Comparison of ENCODE assay signal across 10 cellular contexts in the genomic region with DNA sequence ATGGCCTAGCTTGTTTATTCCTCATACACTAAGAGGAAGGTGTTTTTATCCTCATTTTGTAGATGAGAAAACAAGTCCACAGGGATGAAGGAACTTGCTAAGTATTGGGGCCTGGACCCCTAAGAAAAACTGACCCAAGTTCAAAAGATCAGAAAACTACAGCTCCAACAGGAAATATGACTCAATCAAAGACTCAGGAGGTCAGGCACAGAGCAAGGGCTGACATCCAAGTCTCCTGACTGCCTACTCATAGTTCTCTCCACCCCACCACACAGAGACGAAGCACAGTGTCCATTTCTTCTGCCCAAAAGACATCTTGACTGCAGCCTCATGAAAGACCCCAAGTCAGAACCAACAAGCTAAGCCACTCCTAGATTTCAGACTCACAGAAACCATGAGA. TPM values are rescaled to one million over a fixed set of nuclear protein-coding genes. Genes with fewer than 3 reads are reported as not detected.
A peak's percentile ranks its signal among the peaks of the same experiment; 100 is the strongest.
DNase-seq lines count a peak whose midpoint lies in the region; ATAC-seq and TF ChIP-seq lines count a peak whose summit lies in the region.
"Had no signal": no experiment of that assay in that cellular context is flagged by ENCODE, and none has a peak within 500 bp of the region (broad histone marks: within the 10 kb centered on the region; RNA-seq: fewer than 3 reads in every experiment).

No MANE protein-coding gene starts in this region.

- H3K36me3 Mint-ChIP-seq in immature natural killer cell: no peaks in the 10 kb centered on the region

- no peaks in the 10 kb centered on the region for H3K4me1 Mint-ChIP-seq in immature natural killer cell
- H3K4me1 Mint-ChIP-seq: activated B cell treated with CpG ODN at 0.5 μM for 24 hours had no signal

- no peak overlapping the region for H3K4me3 ChIP-seq in fibroblast of villous mesenchyme (ENCODE audit: low read depth, low read length)

- no peak for ATAC-seq in GM21447 (IDR thresholded peaks at IDR 0.05; ENCODE audit: unreplicated experiment)

- no peak overlapping the region for H3K4me3 Mint-ChIP-seq in immature natural killer cell
- H3K4me3 Mint-ChIP-seq: activated B cell treated with CpG ODN at 0.5 μM for 24 hours had no signal

- no peaks in the 10 kb centered on the region for H3K9me3 Mint-ChIP-seq in immature natural killer cell
- H3K9me3 Mint-ChIP-seq: activated B cell treated with CpG ODN at 0.5 μM for 24 hours had no signal

- in situ Hi-C loops in SK-MEL-5 (cut with HindIII; ENCODE audit: low pct_unique_long_range_greater_than_20kb, low sequenced_read_pairs): no loop called here

- no peak overlapping the region for H3K27ac Mint-ChIP-seq in immature natural killer cell
- H3K27ac Mint-ChIP-seq: activated B cell treated with CpG ODN at 0.5 μM for 24 hours had no signal

- peaks cover 2 to 5% (median 4%) of the 10 kb centered on the region in 3 donors for H3K27me3 Mint-ChIP-seq in immature natural killer cell (ENCODE audit: low read depth in 3 of 3)

- DNase-seq in GM03348 (ENCODE audit: low spot score) (peak; percentile 79), SK-MEL-5 (ENCODE audit: low read depth, low spot score) (peak; percentile 13), fibroblast of villous mesenchyme (ENCODE audit: low read depth) (peak; percentile 78), pulmonary artery endothelial cell (ENCODE audit: low read depth, low spot score) (peak; percentile 26), SW480 (ENCODE audit: low spot score) (no peak), SIG-M5 (lab: John Stamatoyannopoulos, UW) (no peak), immature natural killer cell (no peak)
- DNase-seq: activated B cell treated with CpG ODN at 0.5 μM for 24 hours, NCI-H526 had no signal

- TF ChIP-seq CTCF in fibroblast of villous mesenchyme (IDR thresholded peaks at IDR 0.05; ENCODE audit: insufficient read depth, low read depth, low read length): no peak

RNA-seq across cellular contexts. Expression of a gene that starts 26.9 kb away (rescaled TPM):
- 29.8 and 30.5 TPM in 2 replicates for total RNA-seq in SK-MEL-5 (2014; rRNA removed; shearing (Covaris generic))
- polyA plus RNA-seq in SK-MEL-5 (2015; cell fraction: cytosol; rRNA removed): 21.6 and 29.6 TPM in 2 replicates
- polyA plus RNA-seq in SK-MEL-5 (2015; cell fraction: nucleus; rRNA removed): 26.2 and 33.5 TPM in 2 replicates
- total RNA-seq in fibroblast of villous mesenchyme: 2,255 and 2,551 TPM in 2 replicates
- total RNA-seq in pulmonary artery endothelial cell: 373 and 375 TPM in 2 replicates
- polyA plus RNA-seq in immature natural killer cell: 10 to 100 TPM in 1 of 3 donors, 1 to 10 TPM in 2; 9.1 to 11.9 (median 9.2) TPM

Comparison
In these comparisons a context has a peak if more than half of its experiments do, and no peak if none do; other contexts are left out.
1. DNase-seq: peak in GM03348 (single experiment), SK-MEL-5 (single experiment), fibroblast of villous mesenchyme (single experiment) and pulmonary artery endothelial cell (single experiment); none in SW480 (single experiment), SIG-M5 (single experiment) and immature natural killer cell (0 of 3).
2. RNA of a gene that starts 26.9 kb away (total RNA-seq): 2,255 to 2,551 TPM in fibroblast of villous mesenchyme and 373 to 375 TPM in pulmonary artery endothelial cell; 29.8 to 30.5 TPM in SK-MEL-5; every median in the first group is over 10 times any median in the second.